Comparison of ENCODE assay signal across 8 cellular contexts in the genomic region with DNA sequence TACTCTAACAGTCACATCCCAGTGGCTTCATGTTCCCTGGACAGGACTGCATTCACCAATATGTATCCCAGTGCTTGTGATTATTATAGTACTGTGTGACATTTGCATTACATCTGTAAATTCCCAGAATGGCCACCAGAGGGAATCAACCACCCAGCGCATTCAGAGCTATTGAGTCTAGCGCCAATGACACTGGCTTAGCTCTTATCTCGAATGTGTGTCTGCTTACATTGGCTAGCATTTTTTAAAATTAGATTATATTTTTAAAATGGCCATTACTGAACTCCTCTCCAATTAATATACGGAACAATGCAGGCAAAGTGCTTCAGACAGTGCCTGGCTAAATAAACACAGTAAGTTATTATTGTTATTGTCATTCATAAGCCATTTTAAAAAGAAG. TPM values are rescaled to one million over a fixed set of nuclear protein-coding genes. Genes with fewer than 3 reads are reported as not detected.
DNase-seq lines count a peak whose midpoint lies in the region; ATAC-seq, FAIRE-seq and TF ChIP-seq lines count a peak whose summit lies in the region.

No MANE protein-coding gene starts in this region.

- DNase-seq in AG10803 (ENCODE audit: low read depth), result peak; percentile 61
- DNase-seq in NCI-H187 treated with DMSO at 0.1 percent for 48 hours (lab: John Stamatoyannopoulos, UW), result peak; percentile 13
- DNase-seq in endothelial cell (ENCODE audit: low spot score), result peak; percentile 59
- peak; percentile 59 for DNase-seq in middle frontal gyrus (ENCODE audit: extremely low spot score, low spot score)
- no peak for DNase-seq in type B pancreatic cell (ENCODE audit: extremely low spot score, unreplicated experiment)

- no peak overlapping the region for H3K4me3 ChIP-seq in AG10803 (ENCODE audit: low read length)

- H3K36me3 Mint-ChIP-seq in endothelial cell (ENCODE audit: low read depth, unreplicated experiment), result no peaks in the 10 kb centered on the region
- H3K36me3 Mint-ChIP-seq in type B pancreatic cell, result no peaks in the 10 kb centered on the region

- TF ChIP-seq CTCF in AG10803 (conservative IDR thresholded peaks at IDR 0.05; ENCODE audit: low read length) (peak; percentile 89), endothelial cell (IDR thresholded peaks at IDR 0.05; ENCODE audit: unreplicated experiment) (peak; percentile 95), type B pancreatic cell (conservative IDR thresholded peaks at IDR 0.05) (peak; percentile 89)

- no peak overlapping the region for H3K4me3 Mint-ChIP-seq in endothelial cell (ENCODE audit: unreplicated experiment)
- H3K4me3 Mint-ChIP-seq in type B pancreatic cell, result no peak overlapping the region

- no peak overlapping the region for H3K27ac Mint-ChIP-seq in endothelial cell (ENCODE audit: unreplicated experiment)
- no peak overlapping the region for H3K27ac Mint-ChIP-seq in type B pancreatic cell

- H3K9me3 Mint-ChIP-seq in endothelial cell (ENCODE audit: unreplicated experiment) (no peaks in the 10 kb centered on the region), type B pancreatic cell (no peaks in the 10 kb centered on the region)

- H3K4me1 Mint-ChIP-seq in endothelial cell (ENCODE audit: unreplicated experiment) (no peaks in the 10 kb centered on the region), type B pancreatic cell (ENCODE audit: unreplicated experiment) (peaks cover 36% of the 10 kb centered on the region)

- ATAC-seq in GM18498 (IDR thresholded peaks at IDR 0.05; ENCODE audit: unreplicated experiment) (peak; percentile 90), HG02973 (IDR thresholded peaks at IDR 0.05; ENCODE audit: unreplicated experiment) (peak; percentile 69)

- FAIRE-seq in TTC549 (lab: Jason Lieb, UNC), result peak; percentile 17

- H3K27me3 Mint-ChIP-seq in endothelial cell (ENCODE audit: unreplicated experiment) (peaks cover 2% of the 10 kb centered on the region), type B pancreatic cell (peaks cover 24% of the 10 kb centered on the region)

RNA-seq across cellular contexts. Expression of gene TRIL, which starts 36.3 kb away (rescaled TPM):
- total RNA-seq in endothelial cell (ENCODE audit: unreplicated experiment), result 0.23 TPM
- 3.9 and 42.9 TPM in 2 replicates for total RNA-seq in type B pancreatic cell (ENCODE audit: low replicate concordance)
